1 cellular context compared by ENCODE assay signal in genomic region chr13:50729177-50729576, GRCh38.
TF ChIP-seq lines count a peak whose summit lies in the region.

No MANE protein-coding gene starts in this region.

TF ChIP-seq in K562, 482 proteins besides CTCF, POLR2A, EP300 and RAD21 (continued from another document):
- TF ChIP-seq CHD7 (IDR thresholded peaks at IDR 0.05; ENCODE audit: low read depth, low read length): no peak
- TF ChIP-seq E2F5 (CRISPR knock-in tag; IDR thresholded peaks at IDR 0.05): no peak
- no peak for TF ChIP-seq MCM2 (IDR thresholded peaks at IDR 0.05; ENCODE audit: low read depth)
- TF ChIP-seq BCOR (IDR thresholded peaks at IDR 0.05): peak; percentile 26; the same call in 1 of the 2 replicates
- TF ChIP-seq RBM25 (IDR thresholded peaks at IDR 0.05; ENCODE audit: low read depth, low read length, severe bottlenecking): peak; percentile 59
- no peak for TF ChIP-seq TFAP4 (CRISPR knock-in tag; IDR thresholded peaks at IDR 0.05; ENCODE audit: borderline replicate concordance)
